In the genomic region with DNA sequence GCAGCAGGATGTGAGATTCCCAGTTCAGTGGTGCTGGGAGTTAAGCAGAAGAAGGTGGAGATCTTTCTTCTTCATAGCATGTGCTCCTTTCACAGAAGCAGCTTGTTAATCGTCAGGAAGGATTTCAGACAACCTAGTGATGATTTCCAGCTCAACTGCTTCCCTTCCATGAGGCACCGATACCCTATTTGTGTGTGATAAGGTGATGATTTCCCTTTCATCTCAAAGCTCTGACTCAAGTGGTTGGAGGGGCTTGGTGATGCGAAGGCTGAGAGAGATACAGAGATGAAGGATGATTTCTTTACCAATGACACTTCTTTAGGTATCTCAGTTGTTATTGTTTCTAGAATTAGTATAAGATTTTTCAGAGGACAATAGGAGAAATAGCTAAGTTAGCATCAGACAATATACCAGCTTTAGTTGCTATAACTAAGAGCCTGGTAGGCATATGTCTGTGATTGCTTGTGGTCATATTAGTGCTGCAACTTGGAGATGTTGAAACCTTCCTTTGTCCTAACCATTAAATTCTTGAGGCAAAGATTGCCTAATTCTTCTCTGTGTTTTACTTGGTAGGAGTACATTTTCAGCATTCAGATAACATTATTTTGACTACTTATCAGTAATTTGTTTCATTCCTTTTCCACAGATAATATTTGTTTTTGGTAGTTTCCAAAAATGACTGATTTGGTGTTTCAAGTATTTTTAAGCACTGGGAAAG, we compare ENCODE assay signal across 15 cellular contexts.
A peak's percentile ranks its signal among the peaks of the same experiment; 100 is the strongest.
DNase-seq lines count a peak whose midpoint lies in the region; ATAC-seq and TF ChIP-seq lines count a peak whose summit lies in the region.
"Had no signal": no experiment of that assay in that cellular context is flagged by ENCODE, and none has a peak within 500 bp of the region (broad histone marks: within the 10 kb centered on the region; RNA-seq: fewer than 3 reads in every experiment).

No MANE protein-coding gene starts in this region.

- H3K36me3 ChIP-seq in ACC112 (ENCODE audit: insufficient read depth, low read length) = no peaks in the 10 kb centered on the region
- no peaks in the 10 kb centered on the region for H3K36me3 ChIP-seq in esophagus squamous epithelium
- H3K36me3 ChIP-seq: BE2C had no signal

- peak overlapping the region; percentile 30 for H2AFZ ChIP-seq in ACC112 (ENCODE audit: low read length, unreplicated experiment)

- in situ Hi-C loops in astrocyte of the cerebellum (cut with HindIII; ENCODE audit: low sequenced_read_pairs) = no loop called here

- intact Hi-C loops in left cardiac atrium (cut with DNase I) = no loop called here
- intact Hi-C loops in esophagus squamous epithelium (cut with DNase I) = no loop called here

- no peaks in the 10 kb centered on the region for H3K9me3 ChIP-seq in esophagus squamous epithelium
- H3K9me3 ChIP-seq: BE2C had no signal

- WGBS in esophagus squamous epithelium, 2 donors = 69 to 91% methylated on average over 3 of the region's 3 CpGs

- H3K27ac ChIP-seq in ACC112 (ENCODE audit: low read depth, low read length) (peak overlapping the region; percentile 46), esophagus squamous epithelium (no peak overlapping the region)

- TF ChIP-seq CTCF in astrocyte of the cerebellum (IDR thresholded peaks at IDR 0.05; ENCODE audit: low read depth, low read length, missing control alignments) (no peak), esophagus squamous epithelium (IDR thresholded peaks at IDR 0.05) (no peak)

- DNase-seq in HCEC 1CT (peak; percentile 37), astrocyte of the cerebellum (ENCODE audit: low read depth) (peak; percentile 45), left cardiac atrium (no peak), NCI-H1694 (lab: John Stamatoyannopoulos, UW) (no peak), esophagus squamous epithelium (lab: John Stamatoyannopoulos, UW) (no peak), NCI-H82 treated with DMSO at 0.1 percent for 48 hours (lab: John Stamatoyannopoulos, UW; ENCODE audit: unreplicated experiment) (no peak)
- DNase-seq: amygdala; BE2C; erythroblast; natural killer cell; NCI-H446 treated with DMSO at 0.1 percent for 48 hours; RPMI8226; stimulated activated CD4-positive, alpha-beta T cell treated with anti-CD3 and anti-CD28 coated beads, Interleukin-12 subunit alpha, Interleukin-12 subunit beta, amount 100 ng/mL, for 4 hours had no signal

- peaks cover 19% of the 10 kb centered on the region for H3K4me1 ChIP-seq in ACC112 (ENCODE audit: control insufficient read depth, insufficient read depth, low read length, unreplicated experiment)
- H3K4me1 ChIP-seq in esophagus squamous epithelium = no peaks in the 10 kb centered on the region
- H3K4me1 ChIP-seq: BE2C had no signal

- H3K79me2 ChIP-seq in ACC112 (ENCODE audit: control insufficient read depth, insufficient read depth, low read length, unreplicated experiment) = no peaks in the 10 kb centered on the region

- H3K4me3 ChIP-seq in ACC112 (ENCODE audit: low read depth, low read length) = no peak overlapping the region
- H3K4me3 ChIP-seq in astrocyte of the cerebellum (ENCODE audit: low read depth, low read length) = no peak overlapping the region
- no peak overlapping the region for H3K4me3 ChIP-seq in esophagus squamous epithelium

- no peak for TF ChIP-seq POLR2A in esophagus squamous epithelium (IDR thresholded peaks at IDR 0.05)

- H3K27me3 ChIP-seq in ACC112 (ENCODE audit: insufficient read depth, low read length) (no peaks in the 10 kb centered on the region), esophagus squamous epithelium (no peaks in the 10 kb centered on the region)
- H3K27me3 ChIP-seq: BE2C had no signal

- ATAC-seq in left cardiac atrium (peak; percentile 79 to 84), HG03045 (IDR thresholded peaks at IDR 0.05; ENCODE audit: unreplicated experiment) (no peak)
- ATAC-seq: natural killer cell had no signal

Comparison
In these comparisons a context has a peak if more than half of its experiments do, and no peak if none do; other contexts are left out.
1. DNase-seq: peak in HCEC 1CT (single experiment) and astrocyte of the cerebellum (single experiment); none in left cardiac atrium (single experiment), NCI-H1694 (single experiment), esophagus squamous epithelium (single experiment) and NCI-H82 treated with DMSO at 0.1 percent for 48 hours (single experiment).